In the genomic region with DNA sequence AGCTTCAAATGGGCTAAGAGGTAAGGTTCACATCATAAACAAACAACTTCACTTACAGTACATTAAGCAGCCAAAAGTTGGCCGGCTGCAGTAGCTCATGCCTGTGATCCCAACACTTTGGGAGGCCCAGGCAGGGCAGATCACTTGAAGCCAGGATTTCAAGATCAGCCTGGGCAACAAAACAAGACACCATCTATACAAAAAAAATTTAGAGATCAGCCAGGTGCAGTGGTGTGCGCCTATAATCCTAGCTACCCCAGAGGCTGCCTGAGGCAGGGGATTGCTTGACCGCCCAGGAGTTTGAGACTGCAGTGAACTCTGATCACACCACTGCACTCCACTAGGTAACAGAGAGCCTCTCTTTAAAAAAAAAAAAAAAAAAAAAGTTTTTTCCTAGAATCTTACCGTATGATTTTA, we compare ENCODE assay signal across 19 cellular contexts. TPM values are rescaled to one million over a fixed set of nuclear protein-coding genes. Genes with fewer than 3 reads are reported as not detected.
DNase-seq lines count a peak whose midpoint lies in the region; ATAC-seq and TF ChIP-seq lines count a peak whose summit lies in the region.
"Had no signal": no experiment of that assay in that cellular context is flagged by ENCODE, and none has a peak within 500 bp of the region (broad histone marks: within the 10 kb centered on the region; RNA-seq: fewer than 3 reads in every experiment).

No MANE protein-coding gene starts in this region.

- H3K9me3 Mint-ChIP-seq in mesothelial cell of epicardium: no peaks in the 10 kb centered on the region
- H3K9me3 Mint-ChIP-seq: activated CD4-positive, alpha-beta T cell treated with anti-CD3 and anti-CD28 coated beads, Interleukin-2, amount 10 ng/mL, durations not matched to agents 7 days and 5 days had no signal

- no peak overlapping the region for H2AFZ ChIP-seq in fibroblast of lung (ENCODE audit: low read length)

- no peaks in the 10 kb centered on the region for H4K20me1 ChIP-seq in fibroblast of lung (ENCODE audit: control insufficient read depth, extremely low read depth, insufficient read depth, low read length)

- no peak overlapping the region for H3K9ac ChIP-seq in fibroblast of lung (ENCODE audit: insufficient read depth, low read length)

- no peak overlapping the region for H3K4me3 Mint-ChIP-seq in mesothelial cell of epicardium
- H3K4me3 Mint-ChIP-seq: activated CD4-positive, alpha-beta T cell treated with anti-CD3 and anti-CD28 coated beads, Interleukin-2, amount 10 ng/mL, durations not matched to agents 7 days and 5 days had no signal

- H3K27me3 ChIP-seq in fibroblast of lung (ENCODE audit: control insufficient read depth, insufficient read depth, low read length): no peaks in the 10 kb centered on the region

- no peak overlapping the region for H3K27ac ChIP-seq in fibroblast of lung (ENCODE audit: insufficient read depth, low read length)

- H3K9me3 ChIP-seq in fibroblast of lung (ENCODE audit: control insufficient read depth, insufficient read depth, low read depth, low read length): no peaks in the 10 kb centered on the region

- peak overlapping the region; percentile 4 for H3K27ac Mint-ChIP-seq in mesothelial cell of epicardium
- H3K27ac Mint-ChIP-seq: activated CD4-positive, alpha-beta T cell treated with anti-CD3 and anti-CD28 coated beads, Interleukin-2, amount 10 ng/mL, durations not matched to agents 7 days and 5 days had no signal

- peaks cover 53% of the 10 kb centered on the region for H3K79me2 ChIP-seq in fibroblast of lung (ENCODE audit: control insufficient read depth, insufficient read depth, low read length)

- H3K4me1 Mint-ChIP-seq in mesothelial cell of epicardium: peaks cover 12% of the 10 kb centered on the region

- H3K4me2 ChIP-seq in fibroblast of lung (ENCODE audit: extremely low read depth, insufficient read depth, low read length): peak overlapping the region; percentile 13

- DNase-seq in DMS79 (lab: John Stamatoyannopoulos, UW): peak; percentile 64
- peak; percentile 22 to 32 for DNase-seq in NCI-H446 (lab: John Stamatoyannopoulos, UW)
- peak; percentile 27 to 60 for DNase-seq in fibroblast of lung (ENCODE audit: low read depth in 2 of 2)
- DNase-seq in mesothelial cell of epicardium (ENCODE audit: low spot score in 2 of 2, unreplicated experiment in 2 of 2): no peak
- no peak for DNase-seq in UCSD-AML1 (lab: John Stamatoyannopoulos, UW; ENCODE audit: unreplicated experiment)
- DNase-seq in stimulated activated CD4-positive, alpha-beta T cell treated with anti-CD3 and anti-CD28 coated beads, Interleukin-12 subunit alpha, Interleukin-12 subunit beta, amount 100 ng/mL, for 4 hours: no peak
- DNase-seq: activated CD4-positive, alpha-beta T cell treated with anti-CD3 and anti-CD28 coated beads, Interleukin-2, amount 10 ng/mL, durations not matched to agents 7 days and 5 days; activated CD8-positive, alpha-beta memory T cell treated with anti-CD3 and anti-CD28 coated beads, Interleukin-2, amount 50 U/mL, for 4 hours; activated gamma-delta T cell; aorta; H7; NCI-H1092; NCI-H2107; NCI-H774; nucleus accumbens; stimulated activated CD4-positive, alpha-beta T cell treated with anti-CD3 and anti-CD28 coated beads, Interleukin-4, amount 100 ng/mL, for 1 hour; T-helper 9 cell had no signal

- H3K4me1 ChIP-seq in fibroblast of lung (ENCODE audit: control insufficient read depth, extremely low read depth, insufficient read depth, low read length): peaks cover 2% of the 10 kb centered on the region

- TF ChIP-seq CTCF in fibroblast of lung (conservative IDR thresholded peaks at IDR 0.05 in 1 of 2, IDR thresholded peaks at IDR 0.05 in 1 of 2; ENCODE audit: low read depth in 1 of 2, low read length in 2 of 2) (no peak), mesothelial cell of epicardium (IDR thresholded peaks at IDR 0.05; ENCODE audit: unreplicated experiment) (no peak)

- ATAC-seq in HG03521 (IDR thresholded peaks at IDR 0.05; ENCODE audit: unreplicated experiment): no peak
- ATAC-seq in HG03460 (IDR thresholded peaks at IDR 0.05; ENCODE audit: unreplicated experiment): no peak

- H3K4me3 ChIP-seq in fibroblast of lung (replicated peaks in 1 of 4; ENCODE audit: control extremely low read depth in 1 of 4, insufficient read depth in 1 of 4, low read depth in 3 of 4, low read length in 4 of 4): no peak overlapping the region

- peaks cover 12% of the 10 kb centered on the region for H3K36me3 Mint-ChIP-seq in mesothelial cell of epicardium

- H3K27me3 Mint-ChIP-seq in mesothelial cell of epicardium (ENCODE audit: low read depth): no peaks in the 10 kb centered on the region
- H3K27me3 Mint-ChIP-seq: activated CD4-positive, alpha-beta T cell treated with anti-CD3 and anti-CD28 coated beads, Interleukin-2, amount 10 ng/mL, durations not matched to agents 7 days and 5 days had no signal

- H3K36me3 ChIP-seq in fibroblast of lung (ENCODE audit: control insufficient read depth, insufficient read depth, low read length): no peaks in the 10 kb centered on the region

RNA-seq across cellular contexts. Expression of gene UBTD2, which starts 16.9 kb away (rescaled TPM):
- total RNA-seq in fibroblast of lung (24.9 and 26.7 TPM in 2 replicates), mesothelial cell of epicardium (41.2 to 43.8 TPM (median 42.2 TPM) in 3 replicates)
- polyA plus RNA-seq in fibroblast of lung: 22.6 and 29.8 TPM in 2 replicates
- 16.8 and 21.0 TPM in 2 replicates for polyA plus RNA-seq in fibroblast of lung (2012)
- 3.3 and 3.5 TPM in 2 replicates for polyA minus RNA-seq in fibroblast of lung (ENCODE audit: low replicate concordance)

Comparison
In these comparisons a context has a peak if more than half of its experiments do, and no peak if none do; other contexts are left out.
1. DNase-seq: peak in DMS79 (single experiment), NCI-H446 (2 of 2) and fibroblast of lung (2 of 2); none in mesothelial cell of epicardium (0 of 2), UCSD-AML1 (single experiment) and stimulated activated CD4-positive, alpha-beta T cell treated with anti-CD3 and anti-CD28 coated beads, Interleukin-12 subunit alpha, Interleukin-12 subunit beta, amount 100 ng/mL, for 4 hours (single experiment).